1 cellular context compared by ENCODE assay signal in genomic region chr6:79536969-79537747, GRCh38.
TF ChIP-seq lines count a peak whose summit lies in the region.

LCA5 (minus strand) TSS chr6:79537430; CDS start chr6:79518894, 18,536 bp downstream.

TF ChIP-seq in K562, 482 proteins besides CTCF, POLR2A, EP300 and RAD21 (continued from another document and continues in another):
- TF ChIP-seq MGA (IDR thresholded peaks at IDR 0.05) (no peak), ZNF77 (CRISPR knock-in tag; IDR thresholded peaks at IDR 0.05) (no peak), RBBP5 (IDR thresholded peaks at IDR 0.05; ENCODE audit: borderline replicate concordance, insufficient read depth, low read length, poor library complexity, severe bottlenecking) (peak; percentile 95), EP400 (IDR thresholded peaks at IDR 0.05) (no peak; the same call in 1 of the 2 replicates), MECOM (CRISPR knock-in tag; IDR thresholded peaks at IDR 0.05) (no peak), TAL1 (IDR thresholded peaks at IDR 0.05) (no peak), FOXJ2 (tag; IDR thresholded peaks at IDR 0.05) (no peak), MAFK (IDR thresholded peaks at IDR 0.05; ENCODE audit: low read length) (no peak), ARID1B (IDR thresholded peaks at IDR 0.05) (0 out of 2 replicates have a peak, but pooled peaks have one; percentile 14), ZNF224 (CRISPR knock-in tag; IDR thresholded peaks at IDR 0.05) (no peak), ZNF41 (CRISPR knock-in tag; conservative IDR thresholded peaks at IDR 0.05) (no peak), ZNF3 (CRISPR knock-in tag; IDR thresholded peaks at IDR 0.05) (no peak), PHB (CRISPR knock-in tag; IDR thresholded peaks at IDR 0.05) (no peak), TCF15 (CRISPR knock-in tag; IDR thresholded peaks at IDR 0.05) (no peak), BDP1 (IDR thresholded peaks at IDR 0.05; ENCODE audit: insufficient read depth, insufficient read length) (no peak), ZNF561 (CRISPR knock-in tag; conservative IDR thresholded peaks at IDR 0.05) (no peak), TRIM28 (IDR thresholded peaks at IDR 0.05) (no peak), DDX20 (tag; IDR thresholded peaks at IDR 0.05; ENCODE audit: low read depth) (no peak), SIX5 (IDR thresholded peaks at IDR 0.05; ENCODE audit: borderline replicate concordance in 1 of 2, insufficient read depth in 1 of 2, low read depth in 1 of 2, low read length in 2 of 2) (no peak), ZNF764 (CRISPR knock-in tag; IDR thresholded peaks at IDR 0.05; ENCODE audit: low read depth) (no peak), ZNF740 (CRISPR knock-in tag; IDR thresholded peaks at IDR 0.05) (no peak), ZNF740 (tag; IDR thresholded peaks at IDR 0.05) (no peak), MAZ (CRISPR knock-in tag; conservative IDR thresholded peaks at IDR 0.05 in 1 of 2, IDR thresholded peaks at IDR 0.05 in 1 of 2) (peak; percentile 36 to 52; a peak in 1 of 4 replicates), EHMT2 (IDR thresholded peaks at IDR 0.05) (no peak; the same call in 1 of the 2 replicates), ZBTB33 (CRISPR knock-in tag; IDR thresholded peaks at IDR 0.05) (no peak), POLR2B (IDR thresholded peaks at IDR 0.05; ENCODE audit: low read depth, partially characterized antibody) (peak; percentile 77), ZNF507 (tag; conservative IDR thresholded peaks at IDR 0.05) (no peak), GABPB2 (CRISPR knock-in tag; conservative IDR thresholded peaks at IDR 0.05) (no peak), ZNF165 (CRISPR knock-in tag; IDR thresholded peaks at IDR 0.05; ENCODE audit: borderline replicate concordance) (no peak), ZNF583 (CRISPR knock-in tag; IDR thresholded peaks at IDR 0.05) (no peak), ZNF586 (CRISPR knock-in tag; conservative IDR thresholded peaks at IDR 0.05) (no peak), ZC3H11A (IDR thresholded peaks at IDR 0.05; ENCODE audit: low read depth, low read length) (no peak), SNAPC5 (CRISPR knock-in tag; IDR thresholded peaks at IDR 0.05) (no peak), ETV6 (IDR thresholded peaks at IDR 0.05; ENCODE audit: borderline replicate concordance in 1 of 2, low read depth in 2 of 2, low read length in 1 of 2) (no peak), ETV6 (CRISPR knock-in tag; IDR thresholded peaks at IDR 0.05; ENCODE audit: borderline replicate concordance) (no peak), MTA3 (IDR thresholded peaks at IDR 0.05; ENCODE audit: borderline replicate concordance) (peak; percentile 42; the same call in 1 of the 2 replicates), ETV5 (CRISPR knock-in tag; IDR thresholded peaks at IDR 0.05; ENCODE audit: low read depth) (no peak; the same call in 1 of the 2 replicates)
- TF ChIP-seq, protein P1, sequence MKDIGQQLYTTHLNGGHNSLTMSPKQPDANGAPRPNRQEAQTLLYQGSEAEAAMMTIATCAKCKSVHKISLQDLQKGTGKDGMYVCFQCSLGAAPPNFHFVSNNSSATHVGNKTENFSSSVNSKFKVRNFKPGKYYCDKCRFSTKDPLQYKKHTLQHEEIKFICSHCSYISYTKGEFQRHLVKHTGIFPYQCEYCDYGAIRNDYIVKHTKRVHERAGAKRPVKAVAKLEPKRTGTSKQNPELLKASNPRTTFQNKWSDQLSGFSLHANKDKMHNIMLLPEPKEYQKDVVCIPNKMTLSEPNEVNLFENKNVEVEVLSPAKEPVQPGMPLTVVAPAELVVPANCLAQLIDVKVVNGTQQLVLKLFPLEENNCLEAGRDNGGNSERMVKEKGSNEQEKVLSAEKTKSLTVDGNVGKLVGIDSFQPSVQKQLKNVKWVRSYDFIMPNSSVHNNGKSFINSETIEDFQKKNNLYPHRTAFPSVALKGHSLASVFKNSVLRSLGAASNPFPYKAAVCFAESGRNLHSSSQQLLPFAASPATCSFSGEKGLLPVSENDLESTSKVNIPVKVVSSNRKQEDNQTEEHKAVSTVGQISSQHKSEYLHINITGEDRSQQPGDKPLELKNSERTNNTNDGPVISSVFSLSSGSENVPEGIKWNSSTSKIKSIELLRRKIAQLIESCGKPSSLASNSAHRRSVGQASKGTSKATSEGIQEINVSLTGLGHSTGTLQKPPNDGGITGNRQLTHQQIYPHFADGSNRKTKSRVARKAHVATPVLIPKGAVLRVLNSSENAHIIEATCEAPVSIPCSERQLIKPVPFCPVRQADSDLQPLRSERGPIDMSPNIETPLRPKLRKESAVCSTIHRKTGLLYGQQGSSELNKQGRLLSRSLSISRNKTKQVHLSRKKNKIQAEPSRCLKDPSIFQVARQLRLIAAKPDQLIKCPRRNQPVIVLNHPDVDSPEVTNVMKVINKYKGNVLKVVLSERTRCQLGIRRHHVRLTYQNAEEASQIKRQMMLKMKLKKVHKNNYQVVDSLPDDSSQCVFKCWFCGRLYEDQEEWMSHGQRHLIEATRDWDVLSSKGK (CRISPR knock-in tag; IDR thresholded peaks at IDR 0.05): no peak
- TF ChIP-seq, protein P2, sequence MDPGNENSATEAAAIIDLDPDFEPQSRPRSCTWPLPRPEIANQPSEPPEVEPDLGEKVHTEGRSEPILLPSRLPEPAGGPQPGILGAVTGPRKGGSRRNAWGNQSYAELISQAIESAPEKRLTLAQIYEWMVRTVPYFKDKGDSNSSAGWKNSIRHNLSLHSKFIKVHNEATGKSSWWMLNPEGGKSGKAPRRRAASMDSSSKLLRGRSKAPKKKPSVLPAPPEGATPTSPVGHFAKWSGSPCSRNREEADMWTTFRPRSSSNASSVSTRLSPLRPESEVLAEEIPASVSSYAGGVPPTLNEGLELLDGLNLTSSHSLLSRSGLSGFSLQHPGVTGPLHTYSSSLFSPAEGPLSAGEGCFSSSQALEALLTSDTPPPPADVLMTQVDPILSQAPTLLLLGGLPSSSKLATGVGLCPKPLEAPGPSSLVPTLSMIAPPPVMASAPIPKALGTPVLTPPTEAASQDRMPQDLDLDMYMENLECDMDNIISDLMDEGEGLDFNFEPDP (CRISPR knock-in tag; IDR thresholded peaks at IDR 0.05): no peak
- TF ChIP-seq, protein P3, sequence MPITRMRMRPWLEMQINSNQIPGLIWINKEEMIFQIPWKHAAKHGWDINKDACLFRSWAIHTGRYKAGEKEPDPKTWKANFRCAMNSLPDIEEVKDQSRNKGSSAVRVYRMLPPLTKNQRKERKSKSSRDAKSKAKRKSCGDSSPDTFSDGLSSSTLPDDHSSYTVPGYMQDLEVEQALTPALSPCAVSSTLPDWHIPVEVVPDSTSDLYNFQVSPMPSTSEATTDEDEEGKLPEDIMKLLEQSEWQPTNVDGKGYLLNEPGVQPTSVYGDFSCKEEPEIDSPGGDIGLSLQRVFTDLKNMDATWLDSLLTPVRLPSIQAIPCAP (CRISPR knock-in tag; IDR thresholded peaks at IDR 0.05; ENCODE audit: borderline replicate concordance): no peak
- TF ChIP-seq, protein P4, sequence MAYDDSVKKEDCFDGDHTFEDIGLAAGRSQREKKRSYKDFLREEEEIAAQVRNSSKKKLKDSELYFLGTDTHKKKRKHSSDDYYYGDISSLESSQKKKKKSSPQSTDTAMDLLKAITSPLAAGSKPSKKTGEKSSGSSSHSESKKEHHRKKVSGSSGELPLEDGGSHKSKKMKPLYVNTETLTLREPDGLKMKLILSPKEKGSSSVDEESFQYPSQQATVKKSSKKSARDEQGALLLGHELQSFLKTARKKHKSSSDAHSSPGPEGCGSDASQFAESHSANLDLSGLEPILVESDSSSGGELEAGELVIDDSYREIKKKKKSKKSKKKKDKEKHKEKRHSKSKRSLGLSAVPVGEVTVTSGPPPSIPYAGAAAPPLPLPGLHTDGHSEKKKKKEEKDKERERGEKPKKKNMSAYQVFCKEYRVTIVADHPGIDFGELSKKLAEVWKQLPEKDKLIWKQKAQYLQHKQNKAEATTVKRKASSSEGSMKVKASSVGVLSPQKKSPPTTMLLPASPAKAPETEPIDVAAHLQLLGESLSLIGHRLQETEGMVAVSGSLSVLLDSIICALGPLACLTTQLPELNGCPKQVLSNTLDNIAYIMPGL (CRISPR knock-in tag; IDR thresholded peaks at IDR 0.05): no peak; the same call in 1 of the 2 replicates
